ENCODE assay signal across 1 cellular context in genomic region chr9:121956808-121957207, GRCh38.
TF ChIP-seq lines count a peak whose summit lies in the region.

No MANE protein-coding gene starts in this region.

TF ChIP-seq in IMR-90, 13 proteins besides CTCF, POLR2A, EP300 and RAD21:
- TF ChIP-seq FOS (IDR thresholded peaks at IDR 0.05; ENCODE audit: low read depth, low read length) = no peak
- no peak for TF ChIP-seq USF2 (IDR thresholded peaks at IDR 0.05; ENCODE audit: low read depth, low read length)
- no peak for TF ChIP-seq MAZ (IDR thresholded peaks at IDR 0.05; ENCODE audit: borderline replicate concordance, low read depth, low read length)
- TF ChIP-seq SMC3 (IDR thresholded peaks at IDR 0.05; ENCODE audit: low read depth, low read length) = no peak
- no peak for TF ChIP-seq MXI1 (IDR thresholded peaks at IDR 0.05; ENCODE audit: borderline replicate concordance, low read depth, low read length)
- TF ChIP-seq CHD1 (IDR thresholded peaks at IDR 0.05; ENCODE audit: low read depth, low read length) = no peak
- no peak for TF ChIP-seq NFE2L2 (IDR thresholded peaks at IDR 0.05; ENCODE audit: low read depth, low read length)
- TF ChIP-seq RCOR1 (IDR thresholded peaks at IDR 0.05; ENCODE audit: insufficient replicate concordance, low read length) = no peak
- no peak for TF ChIP-seq ELK1 (IDR thresholded peaks at IDR 0.05; ENCODE audit: borderline replicate concordance, low read depth, low read length)
- no peak for TF ChIP-seq CEBPB (IDR thresholded peaks at IDR 0.05; ENCODE audit: low read depth, low read length)
- TF ChIP-seq RFX5 (IDR thresholded peaks at IDR 0.05; ENCODE audit: low read depth, low read length) = no peak
- TF ChIP-seq BHLHE40 (IDR thresholded peaks at IDR 0.05; ENCODE audit: low read depth, low read length) = no peak
- TF ChIP-seq MAFK (IDR thresholded peaks at IDR 0.05; ENCODE audit: low read depth, low read length) = no peak
